In genomic region chr18:77911973-77912372, GRCh38 we compare ENCODE assay signal across 20 cellular contexts.
"Had no signal": no experiment of that assay in that cellular context is flagged by ENCODE, and none has a peak within 500 bp of the region (broad histone marks: within the 10 kb centered on the region; RNA-seq: fewer than 3 reads in every experiment).

No MANE protein-coding gene starts in this region.

- DNase-seq: activated CD4-positive, alpha-beta memory T cell treated with anti-CD3 and anti-CD28 coated beads for 36 hours; activated gamma-delta T cell; activated naive CD8-positive, alpha-beta T cell treated with anti-CD3 and anti-CD28 coated beads for 36 hours; activated T-cell treated with anti-CD3 and anti-CD28 coated beads, Interleukin-2, amount 50 U/mL, for 72 hours; amygdala; central memory CD4-positive, alpha-beta T cell; cortex of kidney; effector CD8-positive, alpha-beta T cell; foreskin melanocyte; head of caudate nucleus; left cardiac atrium; occipital lobe; right cardiac atrium; small intestine; stimulated activated CD4-positive, alpha-beta T cell treated with anti-CD3 and anti-CD28 coated beads, Interleukin-4, amount 100 ng/mL, for 4 hours; stimulated activated CD8-positive, alpha-beta memory T cell treated with anti-CD3 and anti-CD28 coated beads, Interleukin-4, amount 100 ng/mL, for 48 hours; stimulated activated naive CD8-positive, alpha-beta T cell treated with anti-CD3 and anti-CD28 coated beads, Interleukin-15, Interleukin-2, amounts not matched to agents 100 U/mL and 50 U/mL, for 24 hours; transverse colon had no signal

- H3K27ac Mint-ChIP-seq: activated CD4-positive, alpha-beta memory T cell treated with anti-CD3 and anti-CD28 coated beads for 36 hours; activated naive CD8-positive, alpha-beta T cell treated with anti-CD3 and anti-CD28 coated beads for 36 hours; activated T-cell treated with anti-CD3 and anti-CD28 coated beads, Interleukin-2, amount 50 U/mL, for 72 hours; brain; natural killer cell treated with Interleukin-12 subunit alpha and Interleukin-12 subunit beta and Interleukin-15 and Interleukin-18, amount 100 ng/mL, for 72 hours had no signal

- H3K36me3 Mint-ChIP-seq: activated CD4-positive, alpha-beta memory T cell treated with anti-CD3 and anti-CD28 coated beads for 36 hours; activated naive CD8-positive, alpha-beta T cell treated with anti-CD3 and anti-CD28 coated beads for 36 hours; brain; natural killer cell treated with Interleukin-12 subunit alpha and Interleukin-12 subunit beta and Interleukin-15 and Interleukin-18, amount 100 ng/mL, for 72 hours had no signal

- H3K4me1 Mint-ChIP-seq: activated naive CD8-positive, alpha-beta T cell treated with anti-CD3 and anti-CD28 coated beads for 36 hours had no signal

- H3K4me3 Mint-ChIP-seq: activated CD4-positive, alpha-beta memory T cell treated with anti-CD3 and anti-CD28 coated beads for 36 hours; activated naive CD8-positive, alpha-beta T cell treated with anti-CD3 and anti-CD28 coated beads for 36 hours; activated T-cell treated with anti-CD3 and anti-CD28 coated beads, Interleukin-2, amount 50 U/mL, for 72 hours; natural killer cell treated with Interleukin-12 subunit alpha and Interleukin-12 subunit beta and Interleukin-15 and Interleukin-18, amount 100 ng/mL, for 72 hours had no signal

- ATAC-seq: activated T-cell treated with anti-CD3 and anti-CD28 coated beads, Interleukin-2, amount 50 U/mL, for 72 hours; left cardiac atrium; right cardiac atrium; stimulated activated naive CD8-positive, alpha-beta T cell treated with anti-CD3 and anti-CD28 coated beads, Interleukin-15, Interleukin-2, amounts not matched to agents 100 U/mL and 50 U/mL, for 24 hours had no signal

- H3K9me3 Mint-ChIP-seq: activated CD4-positive, alpha-beta memory T cell treated with anti-CD3 and anti-CD28 coated beads for 36 hours; activated naive CD8-positive, alpha-beta T cell treated with anti-CD3 and anti-CD28 coated beads for 36 hours; activated T-cell treated with anti-CD3 and anti-CD28 coated beads, Interleukin-2, amount 50 U/mL, for 72 hours; natural killer cell treated with Interleukin-12 subunit alpha and Interleukin-12 subunit beta and Interleukin-15 and Interleukin-18, amount 100 ng/mL, for 72 hours had no signal

- H3K27me3 Mint-ChIP-seq: activated CD4-positive, alpha-beta memory T cell treated with anti-CD3 and anti-CD28 coated beads for 36 hours had no signal
